ENCODE assay signal across 8 cellular contexts in the genomic region with DNA sequence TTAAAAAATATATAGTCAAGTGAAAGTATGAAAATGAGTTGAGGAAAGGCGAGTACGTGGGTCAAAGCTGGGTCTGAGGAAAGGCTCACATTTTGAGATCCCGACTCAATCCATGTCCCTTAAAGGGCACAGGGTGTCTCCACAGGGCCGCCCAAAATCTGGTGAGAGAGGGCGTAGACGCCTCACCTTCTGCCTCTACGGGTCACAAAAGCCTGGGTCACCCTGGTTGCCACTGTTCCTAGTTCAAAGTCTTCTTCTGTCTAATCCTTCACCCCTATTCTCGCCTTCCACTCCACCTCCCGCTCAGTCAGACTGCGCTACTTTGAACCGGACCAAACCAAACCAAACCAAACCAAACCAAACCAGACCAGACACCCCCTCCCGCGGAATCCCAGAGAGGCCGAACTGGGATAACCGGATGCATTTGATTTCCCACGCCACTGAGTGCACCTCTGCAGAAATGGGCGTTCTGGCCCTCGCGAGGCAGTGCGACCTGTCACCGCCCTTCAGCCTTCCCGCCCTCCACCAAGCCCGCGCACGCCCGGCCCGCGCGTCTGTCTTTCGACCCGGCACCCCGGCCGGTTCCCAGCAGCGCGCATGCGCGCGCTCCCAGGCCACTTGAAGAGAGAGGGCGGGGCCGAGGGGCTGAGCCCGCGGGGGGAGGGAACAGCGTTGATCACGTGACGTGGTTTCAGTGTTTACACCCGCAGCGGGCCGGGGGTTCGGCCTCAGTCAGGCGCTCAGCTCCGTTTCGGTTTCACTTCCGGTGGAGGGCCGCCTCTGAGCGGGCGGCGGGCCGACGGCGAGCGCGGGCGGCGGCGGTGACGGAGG. TPM values are rescaled to one million over a fixed set of nuclear protein-coding genes. Genes with fewer than 3 reads are reported as not detected.
A peak's percentile ranks its signal among the peaks of the same experiment; 100 is the strongest.
DNase-seq lines count a peak whose midpoint lies in the region; ATAC-seq and TF ChIP-seq lines count a peak whose summit lies in the region.

A gene (plus strand): TSS at position 728 of the 831 bp plus-strand sequence. CDS start 261 bp downstream, outside the sequence.

- H3K9me1 ChIP-seq in IMR-90 (ENCODE audit: insufficient read depth, low read length): no peaks in the 10 kb centered on the region

- intact Hi-C loops in IMR-90 (cut with micrococcal nuclease): no loop called here

- no peaks in the 10 kb centered on the region for H3K79me1 ChIP-seq in IMR-90 (ENCODE audit: low read depth in 1 of 2, low read length in 2 of 2)

- TF ChIP-seq CTCF in IMR-90 (conservative IDR thresholded peaks at IDR 0.05; ENCODE audit: low read depth, low read length): no peak

- no peak within 1 kb of the TSS for H2AK5ac ChIP-seq in IMR-90 (ENCODE audit: low read depth, low read length)

- H2AFZ ChIP-seq in IMR-90 (replicated peaks; ENCODE audit: low read length, poor library complexity): peak within 1 kb of the TSS; percentile 89

- no peak within 1 kb of the TSS for H3K4ac ChIP-seq in IMR-90 (ENCODE audit: low read depth, low read length)

- H3K9me3 ChIP-seq in IMR-90 (ENCODE audit: control insufficient read depth, insufficient read depth, low read length): no peaks in the 10 kb centered on the region

- H3K36me3 ChIP-seq in IMR-90 (ENCODE audit: control insufficient read depth, insufficient read depth, low read length): no peaks in the 10 kb centered on the region

- H3K4me3 ChIP-seq in IMR-90 (ENCODE audit: insufficient read depth, low read depth, low read length): peak within 1 kb of the TSS; percentile 96

- DNase-seq in DMS114 treated with DMSO at 0.1 percent for 48 hours (lab: John Stamatoyannopoulos, UW; ENCODE audit: unreplicated experiment) (peak; percentile 59), IMR-90 (peak; percentile 86), OCI-M2 (lab: John Stamatoyannopoulos, UW; ENCODE audit: unreplicated experiment) (peak; percentile 32), activated T-cell treated with anti-CD3 and anti-CD28 coated beads for 4 hours (peak; percentile 89), epithelial cell of prostate (ENCODE audit: low read depth, low spot score) (peak; percentile 49), mucosa of gallbladder (ENCODE audit: low spot score) (peak; percentile 95)
- DNase-seq in stimulated activated CD8-positive, alpha-beta memory T cell treated with anti-CD3 and anti-CD28 coated beads, Interleukin-4, amount 100 ng/mL, for 24 hours (ENCODE audit: low read depth): peak; percentile 88

- WGBS in IMR-90 (ENCODE audit: extremely low coverage in 2 of 2, insufficient read length in 1 of 2), 2 experiments: 48% methylated on average over 18 of the region's 66 CpGs; no CpG with 5 or more reads in 1 of the 2 experiments

- H2AK9ac ChIP-seq in IMR-90 (replicated peaks; ENCODE audit: low read depth, low read length, poor library complexity): peak within 1 kb of the TSS; percentile 20

- H4K5ac ChIP-seq in IMR-90 (ENCODE audit: low read depth, low read length): no peak within 1 kb of the TSS; the same call in 1 of the 2 replicates

- peak within 1 kb of the TSS; percentile 61 for H2BK5ac ChIP-seq in IMR-90 (ENCODE audit: low read depth, low read length, poor library complexity, severe bottlenecking)

- H4K8ac ChIP-seq in IMR-90 (ENCODE audit: low read depth in 2 of 2, low read length in 2 of 2): peak within 1 kb of the TSS; percentile 66 to 79; a peak in 3 of 4 replicates

- no peak within 1 kb of the TSS for H2BK20ac ChIP-seq in IMR-90 (ENCODE audit: low read depth, low read length)

- H4K91ac ChIP-seq in IMR-90 (ENCODE audit: insufficient read depth, low read depth, low read length): no peak within 1 kb of the TSS

- BruUV-seq in IMR-90 (replicated peaks; lab: Mats Ljungman, UMichigan): no TSS peak

- H3K56ac ChIP-seq in IMR-90 (ENCODE audit: extremely low read depth, insufficient read depth, low read length): peak within 1 kb of the TSS; percentile 38; the same call in 1 of the 2 replicates

- H2BK120ac ChIP-seq in IMR-90 (ENCODE audit: low read depth, low read length): no peak within 1 kb of the TSS

- TF ChIP-seq RAD21 in IMR-90 (IDR thresholded peaks at IDR 0.05; ENCODE audit: low read length): no peak

- H3K4me1 ChIP-seq in IMR-90 (ENCODE audit: control insufficient read depth, insufficient read depth, low read length): no peaks in the 10 kb centered on the region

- POLR2A ChIA-PET in IMR-90 (lab: Charles Lee; ENCODE audit: unreplicated experiment): no interaction called here

- no peak within 1 kb of the TSS; the same call in 1 of the 2 replicates for H3K18ac ChIP-seq in IMR-90 (ENCODE audit: low read depth, low read length)

- H3K23ac ChIP-seq in IMR-90 (ENCODE audit: low read depth, low read length): peak within 1 kb of the TSS; percentile 31; the same call in 1 of the 2 replicates

- H3K4me2 ChIP-seq in IMR-90 (ENCODE audit: low read depth, low read length): peak within 1 kb of the TSS; percentile 98

- H3K9ac ChIP-seq in IMR-90 (ENCODE audit: low read depth, low read length): peak within 1 kb of the TSS; percentile 83

- TF ChIP-seq POLR2A in IMR-90 (IDR thresholded peaks at IDR 0.05; ENCODE audit: low read depth, low read length): peak; percentile 36; the same call in 1 of the 2 replicates

- in situ Hi-C loops in IMR-90 (cut with MboI; ENCODE audit: low sequenced_read_pairs): no loop called here

- dilution Hi-C loops in IMR-90 (cut with HindIII; ENCODE audit: low sequenced_read_pairs, unreplicated experiment): no loop called here

- H4K20me1 ChIP-seq in IMR-90 (ENCODE audit: insufficient read depth, low read length): no peaks in the 10 kb centered on the region

- CTCF ChIA-PET in IMR-90 (lab: Yijun Ruan, JAX): no interaction called here

- H3K27me3 ChIP-seq in IMR-90 (ENCODE audit: control insufficient read depth, insufficient read depth, low read length): no peaks in the 10 kb centered on the region

- ATAC-seq in GM21529 (IDR thresholded peaks at IDR 0.05; ENCODE audit: unreplicated experiment): peak; percentile 79
- ATAC-seq in IMR-90 (ENCODE audit: low read depth): peak; percentile 89

- no peak within 1 kb of the TSS for H2BK15ac ChIP-seq in IMR-90 (ENCODE audit: low read depth, low read length)

- no peak within 1 kb of the TSS for H3K14ac ChIP-seq in IMR-90 (replicated peaks; ENCODE audit: low read depth, low read length)

- H3K27ac ChIP-seq in IMR-90 (ENCODE audit: insufficient read depth, low read length) (peak within 1 kb of the TSS; percentile 83), epithelial cell of prostate (peak within 1 kb of the TSS; percentile 63)

TF ChIP-seq in IMR-90, 13 proteins besides CTCF, POLR2A, EP300 and RAD21:
- TF ChIP-seq BHLHE40 (IDR thresholded peaks at IDR 0.05; ENCODE audit: low read depth, low read length) (peak; percentile 50), NFE2L2 (IDR thresholded peaks at IDR 0.05; ENCODE audit: low read depth, low read length) (no peak), RCOR1 (IDR thresholded peaks at IDR 0.05; ENCODE audit: insufficient replicate concordance, low read length) (no peak), CHD1 (IDR thresholded peaks at IDR 0.05; ENCODE audit: low read depth, low read length) (no peak), MAZ (IDR thresholded peaks at IDR 0.05; ENCODE audit: borderline replicate concordance, low read depth, low read length) (peak; percentile 64; the same call in 1 of the 2 replicates), MXI1 (IDR thresholded peaks at IDR 0.05; ENCODE audit: borderline replicate concordance, low read depth, low read length) (no peak), SMC3 (IDR thresholded peaks at IDR 0.05; ENCODE audit: low read depth, low read length) (no peak), CEBPB (IDR thresholded peaks at IDR 0.05; ENCODE audit: low read depth, low read length) (no peak), FOS (IDR thresholded peaks at IDR 0.05; ENCODE audit: low read depth, low read length) (0 out of 2 replicates have a peak, but pooled peaks have one; percentile 7), MAFK (IDR thresholded peaks at IDR 0.05; ENCODE audit: low read depth, low read length) (no peak), RFX5 (IDR thresholded peaks at IDR 0.05; ENCODE audit: low read depth, low read length) (no peak)
- TF ChIP-seq, protein P1, sequence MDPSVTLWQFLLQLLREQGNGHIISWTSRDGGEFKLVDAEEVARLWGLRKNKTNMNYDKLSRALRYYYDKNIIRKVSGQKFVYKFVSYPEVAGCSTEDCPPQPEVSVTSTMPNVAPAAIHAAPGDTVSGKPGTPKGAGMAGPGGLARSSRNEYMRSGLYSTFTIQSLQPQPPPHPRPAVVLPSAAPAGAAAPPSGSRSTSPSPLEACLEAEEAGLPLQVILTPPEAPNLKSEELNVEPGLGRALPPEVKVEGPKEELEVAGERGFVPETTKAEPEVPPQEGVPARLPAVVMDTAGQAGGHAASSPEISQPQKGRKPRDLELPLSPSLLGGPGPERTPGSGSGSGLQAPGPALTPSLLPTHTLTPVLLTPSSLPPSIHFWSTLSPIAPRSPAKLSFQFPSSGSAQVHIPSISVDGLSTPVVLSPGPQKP (IDR thresholded peaks at IDR 0.05; ENCODE audit: borderline replicate concordance, low read depth, low read length): no peak
- TF ChIP-seq, protein P2, sequence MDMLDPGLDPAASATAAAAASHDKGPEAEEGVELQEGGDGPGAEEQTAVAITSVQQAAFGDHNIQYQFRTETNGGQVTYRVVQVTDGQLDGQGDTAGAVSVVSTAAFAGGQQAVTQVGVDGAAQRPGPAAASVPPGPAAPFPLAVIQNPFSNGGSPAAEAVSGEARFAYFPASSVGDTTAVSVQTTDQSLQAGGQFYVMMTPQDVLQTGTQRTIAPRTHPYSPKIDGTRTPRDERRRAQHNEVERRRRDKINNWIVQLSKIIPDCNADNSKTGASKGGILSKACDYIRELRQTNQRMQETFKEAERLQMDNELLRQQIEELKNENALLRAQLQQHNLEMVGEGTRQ (IDR thresholded peaks at IDR 0.05; ENCODE audit: low read depth, low read length): peak; percentile 91
TF ChIP-seq in IMR-90: peak in this region for 4.

RNA-seq across cellular contexts. Expression of the gene that starts here (rescaled TPM):
- total RNA-seq in IMR-90 (2012; rRNA removed) (17.6 and 18.6 TPM in 2 replicates), mucosa of gallbladder (36.7 TPM)
- 8.2 and 12.2 TPM in 2 replicates for polyA plus RNA-seq in IMR-90 (2012; rRNA removed)
- polyA plus RNA-seq in IMR-90 (2012; cell fraction: cytosol; rRNA removed): 1.8 and 4.4 TPM in 2 replicates
- polyA plus RNA-seq in IMR-90 (2012; cell fraction: nucleus; rRNA removed; ENCODE audit: low replicate concordance): 2.9 and 28.2 TPM in 2 replicates

Comparison
In these comparisons a context has a peak if more than half of its experiments do, and no peak if none do; other contexts are left out.
1. Peak in every context shown above with its lines: DNase-seq, ATAC-seq, H3K4me3 ChIP-seq and H3K27ac ChIP-seq.
2. DNase-seq: peak in every context shown above with its lines; median percentile 95 in mucosa of gallbladder; 89 in activated T-cell treated with anti-CD3 and anti-CD28 coated beads for 4 hours; 88 in stimulated activated CD8-positive, alpha-beta memory T cell treated with anti-CD3 and anti-CD28 coated beads, Interleukin-4, amount 100 ng/mL, for 24 hours; 86 in IMR-90; 59 in DMS114 treated with DMSO at 0.1 percent for 48 hours; 49 in epithelial cell of prostate; 32 in OCI-M2.